In the genomic region with DNA sequence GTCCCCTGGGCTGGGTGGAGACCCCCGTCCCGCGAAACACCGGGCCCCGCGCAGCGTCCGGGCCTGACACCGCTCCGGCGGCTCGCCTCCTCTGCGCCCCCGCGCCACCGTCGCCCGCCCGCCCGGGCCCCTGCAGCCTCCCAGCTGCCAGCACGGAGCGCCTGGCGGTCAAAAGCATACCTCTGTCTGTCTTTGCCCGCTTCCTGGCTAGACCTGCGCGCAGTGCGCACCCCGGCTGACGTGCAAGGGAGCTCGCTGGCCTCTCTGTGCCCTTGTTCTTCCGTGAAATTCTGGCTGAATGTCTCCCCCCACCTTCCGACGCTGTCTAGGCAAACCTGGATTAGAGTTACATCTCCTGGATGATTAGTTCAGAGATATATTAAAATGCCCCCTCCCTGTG, we compare ENCODE assay signal across 7 cellular contexts. TPM values are rescaled to one million over a fixed set of nuclear protein-coding genes. Genes with fewer than 3 reads are reported as not detected.
"Had no signal": no experiment of that assay in that cellular context is flagged by ENCODE, and none has a peak within 500 bp of the region (broad histone marks: within the 10 kb centered on the region; RNA-seq: fewer than 3 reads in every experiment).

No MANE protein-coding gene starts in this region.

RNA-seq across cellular contexts. Expression of a gene that starts 1.9 kb away (rescaled TPM):
- total RNA-seq: GM23248, GM23338, H1, H4, H7, H9, HFFc6 had no signal
